9 cellular contexts compared by ENCODE assay signal in genomic region chr19:54095136-54095858, GRCh38. TPM values are rescaled to one million over a fixed set of nuclear protein-coding genes. Genes with fewer than 3 reads are reported as not detected.
DNase-seq lines count a peak whose midpoint lies in the region; ATAC-seq and TF ChIP-seq lines count a peak whose summit lies in the region.
"Had no signal": no experiment of that assay in that cellular context is flagged by ENCODE, and none has a peak within 500 bp of the region (broad histone marks: within the 10 kb centered on the region; RNA-seq: fewer than 3 reads in every experiment).

No MANE protein-coding gene starts in this region.

- POLR2A ChIA-PET in activated CD4-positive, alpha-beta T cell treated with anti-CD3 and anti-CD28 coated beads for 36 hours (lab: Charles Lee): no interaction called here

- H3K9ac ChIP-seq in iPS-20b (ENCODE audit: low read depth, low read length): no peak overlapping the region; the same call in 1 of the 2 replicates

- H3K4me3 Mint-ChIP-seq in activated CD4-positive, alpha-beta T cell treated with anti-CD3 and anti-CD28 coated beads for 36 hours: peak overlapping the region; percentile 53
- H3K4me3 Mint-ChIP-seq in stimulated activated naive B cell treated with anti-CD40 and anti-IgM and Interleukin-4, amounts not matched to agents 10 μg/mL and 1 μg/mL and 100 μg/mL, for 72 hours: peak overlapping the region; percentile 60 to 70

- H3K9me3 ChIP-seq in iPS-20b (ENCODE audit: insufficient read depth, low read depth, low read length) (no peaks in the 10 kb centered on the region), BE2C (no peaks in the 10 kb centered on the region; the same call in 1 of the 2 replicates)

- H3K27me3 Mint-ChIP-seq in activated CD4-positive, alpha-beta T cell treated with anti-CD3 and anti-CD28 coated beads for 36 hours: peaks cover 22% of the 10 kb centered on the region
- peaks cover 30 to 53% of the 10 kb centered on the region in 2 donors for H3K27me3 Mint-ChIP-seq in stimulated activated naive B cell treated with anti-CD40 and anti-IgM and Interleukin-4, amounts not matched to agents 10 μg/mL and 1 μg/mL and 100 μg/mL, for 72 hours

- H3K4me1 Mint-ChIP-seq in activated CD4-positive, alpha-beta T cell treated with anti-CD3 and anti-CD28 coated beads for 36 hours: peaks cover 8% of the 10 kb centered on the region
- H3K4me1 Mint-ChIP-seq in stimulated activated naive B cell treated with anti-CD40 and anti-IgM and Interleukin-4, amounts not matched to agents 10 μg/mL and 1 μg/mL and 100 μg/mL, for 72 hours: peaks cover 6 to 19% of the 10 kb centered on the region in 2 donors

- in situ Hi-C loops in astrocyte of the spinal cord (cut with HindIII; ENCODE audit: low sequenced_read_pairs): no loop called here

- peaks cover 4% of the 10 kb centered on the region for H3K9me3 Mint-ChIP-seq in activated CD4-positive, alpha-beta T cell treated with anti-CD3 and anti-CD28 coated beads for 36 hours (ENCODE audit: low read depth)
- no peaks in the 10 kb centered on the region for H3K9me3 Mint-ChIP-seq in stimulated activated naive B cell treated with anti-CD40 and anti-IgM and Interleukin-4, amounts not matched to agents 10 μg/mL and 1 μg/mL and 100 μg/mL, for 72 hours

- no peaks in the 10 kb centered on the region for H3K36me3 Mint-ChIP-seq in activated CD4-positive, alpha-beta T cell treated with anti-CD3 and anti-CD28 coated beads for 36 hours (ENCODE audit: low read depth)
- no peaks in the 10 kb centered on the region for H3K36me3 Mint-ChIP-seq in stimulated activated naive B cell treated with anti-CD40 and anti-IgM and Interleukin-4, amounts not matched to agents 10 μg/mL and 1 μg/mL and 100 μg/mL, for 72 hours

- intact Hi-C loops in activated CD4-positive, alpha-beta T cell treated with anti-CD3 and anti-CD28 coated beads for 36 hours (cut with DNase I, micrococcal nuclease): no loop called here

- DNase-seq in activated CD4-positive, alpha-beta T cell treated with anti-CD3 and anti-CD28 coated beads for 36 hours: no peak
- DNase-seq in activated CD4-positive, alpha-beta T cell treated with anti-CD3 and anti-CD28 coated beads, Interleukin-2, amount 50 U/mL, for 48 hours: no peak
- DNase-seq in astrocyte of the spinal cord (ENCODE audit: low read depth, low spot score) (no peak), AG08395 (ENCODE audit: low spot score) (no peak), caudate nucleus (lab: John Stamatoyannopoulos, UW) (no peak), BE2C (no peak)
- DNase-seq in stimulated activated naive B cell treated with anti-CD40 and anti-IgM and Interleukin-4, amounts not matched to agents 10 μg/mL and 1 μg/mL and 100 μg/mL, for 72 hours: no peak

- no peaks in the 10 kb centered on the region for H3K36me3 ChIP-seq in iPS-20b (ENCODE audit: insufficient read depth, low read depth, low read length)
- no peaks in the 10 kb centered on the region for H3K36me3 ChIP-seq in BE2C

- TF ChIP-seq CTCF in astrocyte of the spinal cord (IDR thresholded peaks at IDR 0.05; ENCODE audit: low read depth, low read length): no peak
- no peak for TF ChIP-seq CTCF in BE2C (IDR thresholded peaks at IDR 0.05; ENCODE audit: low read depth, low read length)

- H3K4me1 ChIP-seq in iPS-20b (ENCODE audit: insufficient read depth, low read length): no peaks in the 10 kb centered on the region; the same call in 1 of the 2 replicates
- H3K4me1 ChIP-seq in BE2C: no peaks in the 10 kb centered on the region

- no peak overlapping the region for H3K27ac Mint-ChIP-seq in activated CD4-positive, alpha-beta T cell treated with anti-CD3 and anti-CD28 coated beads for 36 hours
- no peak overlapping the region for H3K27ac Mint-ChIP-seq in stimulated activated naive B cell treated with anti-CD40 and anti-IgM and Interleukin-4, amounts not matched to agents 10 μg/mL and 1 μg/mL and 100 μg/mL, for 72 hours

- CTCF ChIA-PET in activated CD4-positive, alpha-beta T cell treated with anti-CD3 and anti-CD28 coated beads for 36 hours (lab: Charles Lee): interaction anchor here (0.6 to 1.1 kb wide), 4 partner anchors 211 to 324 kb away, joined by 3 to 6 read pairs (median 3); no protein-coding TSS in a partner anchor

- no peak for ATAC-seq in activated CD4-positive, alpha-beta T cell treated with anti-CD3 and anti-CD28 coated beads for 36 hours
- ATAC-seq in stimulated activated naive B cell treated with anti-CD40 and anti-IgM and Interleukin-4, amounts not matched to agents 10 μg/mL and 1 μg/mL and 100 μg/mL, for 72 hours (replicated peaks): no peak

- peak overlapping the region; percentile 18 for H3K4me3 ChIP-seq in astrocyte of the spinal cord (ENCODE audit: low read depth, low read length)
- peak overlapping the region; percentile 67; the same call in 1 of the 2 replicates for H3K4me3 ChIP-seq in iPS-20b (ENCODE audit: low read length)
- no peak overlapping the region for H3K4me3 ChIP-seq in BE2C (ENCODE audit: low read depth, low read length)

- H3K27ac ChIP-seq in iPS-20b (ENCODE audit: low read length) (no peak overlapping the region), caudate nucleus (ENCODE audit: low read depth, low read length) (no peak overlapping the region)

- peaks cover 36% of the 10 kb centered on the region for H3K27me3 ChIP-seq in iPS-20b (ENCODE audit: insufficient read depth, low read length)
- peaks cover 20% of the 10 kb centered on the region for H3K27me3 ChIP-seq in BE2C

RNA-seq across cellular contexts. Expression of gene OSCAR, which starts 5.3 kb away (rescaled TPM):
- under 1 TPM; 0.67 to 0.71 TPM for total RNA-seq in activated CD4-positive, alpha-beta T cell treated with anti-CD3 and anti-CD28 coated beads for 36 hours
- polyA plus RNA-seq in BE2C (2012; ENCODE audit: insufficient read depth, insufficient read length, low read depth): 4.4 TPM

RNA-seq across cellular contexts. Expression of gene NDUFA3, which starts 7.4 kb away (rescaled TPM):
- 100 to 1,000 TPM in 1 of 2 experiments, 10 to 100 TPM in 1; 99.9 to 158 TPM for total RNA-seq in activated CD4-positive, alpha-beta T cell treated with anti-CD3 and anti-CD28 coated beads for 36 hours
- 613 TPM for polyA plus RNA-seq in BE2C (2012; ENCODE audit: insufficient read depth, insufficient read length, low read depth)

RNA-seq across cellular contexts. Expression of gene TARM1, which starts 14.1 kb away (rescaled TPM):
- not detected for total RNA-seq in activated CD4-positive, alpha-beta T cell treated with anti-CD3 and anti-CD28 coated beads for 36 hours
- polyA plus RNA-seq in BE2C (2012; ENCODE audit: insufficient read depth, insufficient read length, low read depth): not detected
- total RNA-seq: pulmonary artery endothelial cell had no signal

RNA-seq across cellular contexts. Expression of gene TFPT, which starts 20.2 kb away (rescaled TPM):
- total RNA-seq in activated CD4-positive, alpha-beta T cell treated with anti-CD3 and anti-CD28 coated beads for 36 hours: 10 to 100 TPM; 28.5 to 39.3 TPM
- polyA plus RNA-seq in BE2C (2012; ENCODE audit: insufficient read depth, insufficient read length, low read depth): 30.7 TPM

RNA-seq across cellular contexts. Expression of gene PRPF31, which starts 20.3 kb away (rescaled TPM):
- 100 to 1,000 TPM in 1 of 2 experiments, 10 to 100 TPM in 1; 85.5 to 115 TPM for total RNA-seq in activated CD4-positive, alpha-beta T cell treated with anti-CD3 and anti-CD28 coated beads for 36 hours
- polyA plus RNA-seq in BE2C (2012; ENCODE audit: insufficient read depth, insufficient read length, low read depth): 185 TPM
